In genomic region chr17:50225693-50226092, GRCh38 we compare ENCODE assay signal across 6 cellular contexts.
"Had no signal": no experiment of that assay in that cellular context is flagged by ENCODE, and none has a peak within 500 bp of the region (broad histone marks: within the 10 kb centered on the region; RNA-seq: fewer than 3 reads in every experiment).

No MANE protein-coding gene starts in this region.

- H3K27ac Mint-ChIP-seq: GM23338, H9, HFFc6 had no signal

- H3K4me3 Mint-ChIP-seq: GM23338, H9, HFFc6 had no signal

- DNase-seq: H9, HCEC 1CT, HFFc6, KG1 had no signal

- ATAC-seq: GM23338, HepG2 had no signal
